Comparison of ENCODE assay signal across 6 cellular contexts in genomic region chr1:117087686-117088085, GRCh38.
"Had no signal": no experiment of that assay in that cellular context is flagged by ENCODE, and none has a peak within 500 bp of the region (broad histone marks: within the 10 kb centered on the region; RNA-seq: fewer than 3 reads in every experiment).

No MANE protein-coding gene starts in this region.

- H3K4me3 ChIP-seq: K562 had no signal

- H3K9me3 Mint-ChIP-seq: IgD-negative memory B cell had no signal

- H3K27ac Mint-ChIP-seq: IgD-negative memory B cell had no signal

- H3K4me3 Mint-ChIP-seq: IgD-negative memory B cell had no signal

- ATAC-seq: HepG2, K562 had no signal

- H3K27me3 Mint-ChIP-seq: IgD-negative memory B cell had no signal

- H3K27ac ChIP-seq: HL-60 had no signal

- H3K4me1 Mint-ChIP-seq: IgD-negative memory B cell had no signal

- DNase-seq: IMR-90, KBM-7 had no signal
